In the genomic region with DNA sequence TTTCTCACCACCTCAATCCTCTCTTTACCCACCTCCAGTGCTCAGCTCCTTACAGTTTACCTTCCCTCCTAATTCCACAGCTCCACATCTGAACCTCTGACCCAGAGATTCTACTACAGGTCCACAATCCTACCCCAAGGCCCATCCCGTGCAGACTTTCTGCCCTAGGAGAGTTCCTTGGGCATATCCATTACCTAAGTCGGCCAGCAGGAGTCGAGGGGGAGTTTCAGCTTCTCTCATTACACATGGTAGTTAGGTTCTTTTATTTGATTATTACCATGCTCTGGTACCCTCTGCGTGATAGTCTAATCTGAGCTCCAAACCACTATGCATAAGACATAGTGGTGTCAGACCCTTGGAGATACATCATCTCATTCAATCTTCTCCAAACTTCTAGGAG, we compare ENCODE assay signal across 2 cellular contexts.
TF ChIP-seq lines count a peak whose summit lies in the region.

No MANE protein-coding gene starts in this region.

TF ChIP-seq in SK-N-SH, 30 proteins besides CTCF, POLR2A, EP300 and RAD21 (continued from another document):
- no peak for TF ChIP-seq TEAD4 (IDR thresholded peaks at IDR 0.05; ENCODE audit: borderline replicate concordance, insufficient read depth)
TF ChIP-seq in SK-N-SH: peak in this region for 0.

TF ChIP-seq in SK-N-SH treated with all-trans-retinoic acid at 6 μM for 48 hours, 23 proteins besides CTCF, POLR2A, EP300 and RAD21:
- TF ChIP-seq, protein P1, sequence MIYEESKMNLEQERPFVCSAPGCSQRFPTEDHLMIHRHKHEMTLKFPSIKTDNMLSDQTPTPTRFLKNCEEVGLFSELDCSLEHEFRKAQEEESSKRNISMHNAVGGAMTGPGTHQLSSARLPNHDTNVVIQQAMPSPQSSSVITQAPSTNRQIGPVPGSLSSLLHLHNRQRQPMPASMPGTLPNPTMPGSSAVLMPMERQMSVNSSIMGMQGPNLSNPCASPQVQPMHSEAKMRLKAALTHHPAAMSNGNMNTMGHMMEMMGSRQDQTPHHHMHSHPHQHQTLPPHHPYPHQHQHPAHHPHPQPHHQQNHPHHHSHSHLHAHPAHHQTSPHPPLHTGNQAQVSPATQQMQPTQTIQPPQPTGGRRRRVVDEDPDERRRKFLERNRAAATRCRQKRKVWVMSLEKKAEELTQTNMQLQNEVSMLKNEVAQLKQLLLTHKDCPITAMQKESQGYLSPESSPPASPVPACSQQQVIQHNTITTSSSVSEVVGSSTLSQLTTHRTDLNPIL (CRISPR knock-in tag; IDR thresholded peaks at IDR 0.05; ENCODE audit: low read depth) = no peak
- TF ChIP-seq TOX (CRISPR knock-in tag; IDR thresholded peaks at IDR 0.05; ENCODE audit: borderline replicate concordance) (no peak), TCF4 (CRISPR knock-in tag; IDR thresholded peaks at IDR 0.05; ENCODE audit: borderline replicate concordance) (no peak), BACH2 (CRISPR knock-in tag; IDR thresholded peaks at IDR 0.05; ENCODE audit: borderline replicate concordance) (no peak), ZC3H10 (CRISPR knock-in tag; IDR thresholded peaks at IDR 0.05) (no peak), CSDC2 (CRISPR knock-in tag; IDR thresholded peaks at IDR 0.05) (no peak), ZFP3 (CRISPR knock-in tag; IDR thresholded peaks at IDR 0.05) (no peak), ARNTL (CRISPR knock-in tag; IDR thresholded peaks at IDR 0.05; ENCODE audit: borderline replicate concordance, low read depth) (no peak), ESRRG (CRISPR knock-in tag; IDR thresholded peaks at IDR 0.05) (no peak), ZNF565 (CRISPR knock-in tag; conservative IDR thresholded peaks at IDR 0.05; ENCODE audit: low read depth) (no peak), RARB (CRISPR knock-in tag; IDR thresholded peaks at IDR 0.05) (no peak), OSR1 (CRISPR knock-in tag; IDR thresholded peaks at IDR 0.05) (no peak), ZFP30 (CRISPR knock-in tag; IDR thresholded peaks at IDR 0.05) (no peak)
- TF ChIP-seq, protein P2, sequence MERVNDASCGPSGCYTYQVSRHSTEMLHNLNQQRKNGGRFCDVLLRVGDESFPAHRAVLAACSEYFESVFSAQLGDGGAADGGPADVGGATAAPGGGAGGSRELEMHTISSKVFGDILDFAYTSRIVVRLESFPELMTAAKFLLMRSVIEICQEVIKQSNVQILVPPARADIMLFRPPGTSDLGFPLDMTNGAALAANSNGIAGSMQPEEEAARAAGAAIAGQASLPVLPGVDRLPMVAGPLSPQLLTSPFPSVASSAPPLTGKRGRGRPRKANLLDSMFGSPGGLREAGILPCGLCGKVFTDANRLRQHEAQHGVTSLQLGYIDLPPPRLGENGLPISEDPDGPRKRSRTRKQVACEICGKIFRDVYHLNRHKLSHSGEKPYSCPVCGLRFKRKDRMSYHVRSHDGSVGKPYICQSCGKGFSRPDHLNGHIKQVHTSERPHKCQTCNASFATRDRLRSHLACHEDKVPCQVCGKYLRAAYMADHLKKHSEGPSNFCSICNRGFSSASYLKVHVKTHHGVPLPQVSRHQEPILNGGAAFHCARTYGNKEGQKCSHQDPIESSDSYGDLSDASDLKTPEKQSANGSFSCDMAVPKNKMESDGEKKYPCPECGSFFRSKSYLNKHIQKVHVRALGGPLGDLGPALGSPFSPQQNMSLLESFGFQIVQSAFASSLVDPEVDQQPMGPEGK (CRISPR knock-in tag; IDR thresholded peaks at IDR 0.05; ENCODE audit: borderline replicate concordance) = no peak
- TF ChIP-seq, protein P3, sequence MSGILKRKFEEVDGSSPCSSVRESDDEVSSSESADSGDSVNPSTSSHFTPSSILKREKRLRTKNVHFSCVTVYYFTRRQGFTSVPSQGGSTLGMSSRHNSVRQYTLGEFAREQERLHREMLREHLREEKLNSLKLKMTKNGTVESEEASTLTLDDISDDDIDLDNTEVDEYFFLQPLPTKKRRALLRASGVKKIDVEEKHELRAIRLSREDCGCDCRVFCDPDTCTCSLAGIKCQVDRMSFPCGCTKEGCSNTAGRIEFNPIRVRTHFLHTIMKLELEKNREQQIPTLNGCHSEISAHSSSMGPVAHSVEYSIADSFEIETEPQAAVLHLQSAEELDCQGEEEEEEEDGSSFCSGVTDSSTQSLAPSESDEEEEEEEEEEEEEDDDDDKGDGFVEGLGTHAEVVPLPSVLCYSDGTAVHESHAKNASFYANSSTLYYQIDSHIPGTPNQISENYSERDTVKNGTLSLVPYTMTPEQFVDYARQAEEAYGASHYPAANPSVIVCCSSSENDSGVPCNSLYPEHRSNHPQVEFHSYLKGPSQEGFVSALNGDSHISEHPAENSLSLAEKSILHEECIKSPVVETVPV (CRISPR knock-in tag; IDR thresholded peaks at IDR 0.05) = no peak
